In genomic region chr11:114137054-114137453, GRCh38 we compare ENCODE assay signal across 12 cellular contexts.
DNase-seq lines count a peak whose midpoint lies in the region; ATAC-seq and TF ChIP-seq lines count a peak whose summit lies in the region.
"Had no signal": no experiment of that assay in that cellular context is flagged by ENCODE, and none has a peak within 500 bp of the region (broad histone marks: within the 10 kb centered on the region; RNA-seq: fewer than 3 reads in every experiment).

No MANE protein-coding gene starts in this region.

- H3K4me3 ChIP-seq in Loucy (ENCODE audit: low read length, poor library complexity, severe bottlenecking), result no peak overlapping the region
- no peak overlapping the region for H3K4me3 ChIP-seq in fibroblast of villous mesenchyme (ENCODE audit: low read depth, low read length)
- H3K4me3 ChIP-seq in skeletal muscle tissue (ENCODE audit: low read length in 3 of 3), result peak overlapping the region in 2 of 3 donors; percentile 39 to 46
- no peak overlapping the region for H3K4me3 ChIP-seq in ovary
- H3K4me3 ChIP-seq: cardiac muscle cell, SJCRH30 had no signal

- H3K36me3 ChIP-seq in Loucy (ENCODE audit: insufficient read depth, low read length) (no peaks in the 10 kb centered on the region), skeletal muscle tissue (ENCODE audit: control insufficient read depth in 3 of 3, insufficient read depth in 3 of 3, low read length in 3 of 3) (peaks cover 0 to 3% (median 0%) of the 10 kb centered on the region in 3 donors), ovary (no peaks in the 10 kb centered on the region)
- H3K36me3 ChIP-seq: cardiac muscle cell, SJCRH30 had no signal

- H3K27ac Mint-ChIP-seq in activated CD4-positive, alpha-beta T cell treated with anti-CD3 and anti-CD28 coated beads for 36 hours, result no peak overlapping the region
- H3K27ac Mint-ChIP-seq in activated CD4-positive, alpha-beta T cell treated with anti-CD3 and anti-CD28 coated beads, Interleukin-2, amount 10 ng/mL, durations not matched to agents 24 days and 14 days, result no peak overlapping the region

- no peaks in the 10 kb centered on the region for H3K79me2 ChIP-seq in Loucy (ENCODE audit: insufficient read depth, low read length)

- H3F3A ChIP-seq in Loucy (ENCODE audit: low read depth), result no peaks in the 10 kb centered on the region

- no peak for DNase-seq in activated CD4-positive, alpha-beta T cell treated with anti-CD3 and anti-CD28 coated beads for 36 hours
- no peak for DNase-seq in activated CD4-positive, alpha-beta T cell treated with anti-CD3 and anti-CD28 coated beads, Interleukin-2, amount 10 ng/mL, durations not matched to agents 24 days and 14 days
- DNase-seq in fibroblast of villous mesenchyme (ENCODE audit: low read depth), result peak; percentile 54
- no peak for DNase-seq in activated CD8-positive, alpha-beta memory T cell treated with anti-CD3 and anti-CD28 coated beads, Interleukin-2, amount 50 U/mL, for 4 hours
- no peak for DNase-seq in GM20000 (ENCODE audit: low spot score)
- DNase-seq in ovary, result no peak
- DNase-seq: NCI-H187 treated with DMSO at 0.1 percent for 48 hours, SJCRH30, substantia nigra had no signal

- no peak for TF ChIP-seq EP300 in ovary (IDR thresholded peaks at IDR 0.05)

- TF ChIP-seq CTCF in Loucy (conservative IDR thresholded peaks at IDR 0.05; ENCODE audit: low read length) (no peak), fibroblast of villous mesenchyme (IDR thresholded peaks at IDR 0.05; ENCODE audit: insufficient read depth, low read depth, low read length) (no peak), GM20000 (IDR thresholded peaks at IDR 0.05; ENCODE audit: extremely low read depth, missing control alignments) (no peak), ovary (IDR thresholded peaks at IDR 0.05) (no peak)

- H3K4me3 Mint-ChIP-seq in activated CD4-positive, alpha-beta T cell treated with anti-CD3 and anti-CD28 coated beads for 36 hours, result no peak overlapping the region
- no peak overlapping the region for H3K4me3 Mint-ChIP-seq in activated CD4-positive, alpha-beta T cell treated with anti-CD3 and anti-CD28 coated beads, Interleukin-2, amount 10 ng/mL, durations not matched to agents 24 days and 14 days

- H3K27me3 ChIP-seq in Loucy (ENCODE audit: insufficient read depth, low read length, poor library complexity, severe bottlenecking) (no peaks in the 10 kb centered on the region), skeletal muscle tissue (ENCODE audit: control insufficient read depth in 3 of 3, insufficient read depth in 3 of 3, low read length in 3 of 3) (no peaks in the 10 kb centered on the region), ovary (no peaks in the 10 kb centered on the region)
- H3K27me3 ChIP-seq: cardiac muscle cell, SJCRH30 had no signal

- H3K9me3 ChIP-seq in Loucy (ENCODE audit: insufficient read depth, low read depth, low read length), result no peaks in the 10 kb centered on the region
- no peaks in the 10 kb centered on the region for H3K9me3 ChIP-seq in skeletal muscle tissue (ENCODE audit: control insufficient read depth in 3 of 3, low read length in 3 of 3)
- no peaks in the 10 kb centered on the region for H3K9me3 ChIP-seq in ovary
- H3K9me3 ChIP-seq: SJCRH30 had no signal

- H3K9ac ChIP-seq in Loucy (ENCODE audit: low read depth, low read length, poor library complexity, severe bottlenecking) (no peak overlapping the region), skeletal muscle tissue (ENCODE audit: low read depth in 1 of 3, low read length in 3 of 3) (peak overlapping the region in 2 of 3 donors; percentile 16 to 17)

- H3K4me2 ChIP-seq in Loucy (ENCODE audit: low read depth, low read length, poor library complexity, severe bottlenecking), result peak overlapping the region; percentile 37

- POLR2A ChIA-PET in activated CD4-positive, alpha-beta T cell treated with anti-CD3 and anti-CD28 coated beads for 36 hours (lab: Charles Lee), result no interaction called here

- 59 to 69% (median 66%) methylated on average over 5 of the region's 5 CpGs for WGBS in ovary, 3 donors

- H3K36me3 Mint-ChIP-seq in activated CD4-positive, alpha-beta T cell treated with anti-CD3 and anti-CD28 coated beads for 36 hours (ENCODE audit: low read depth), result no peaks in the 10 kb centered on the region
- no peaks in the 10 kb centered on the region for H3K36me3 Mint-ChIP-seq in activated CD4-positive, alpha-beta T cell treated with anti-CD3 and anti-CD28 coated beads, Interleukin-2, amount 10 ng/mL, durations not matched to agents 24 days and 14 days (ENCODE audit: low read depth)

- H3K27ac ChIP-seq in skeletal muscle tissue (ENCODE audit: low read depth, low read length), result peak overlapping the region; percentile 84
- H3K27ac ChIP-seq in ovary, result peak overlapping the region in 1 of 2 donors; percentile 19
- H3K27ac ChIP-seq: cardiac muscle cell, SJCRH30 had no signal

- H3K27me3 Mint-ChIP-seq in activated CD4-positive, alpha-beta T cell treated with anti-CD3 and anti-CD28 coated beads for 36 hours, result no peaks in the 10 kb centered on the region
- peaks cover 11% of the 10 kb centered on the region for H3K27me3 Mint-ChIP-seq in activated CD4-positive, alpha-beta T cell treated with anti-CD3 and anti-CD28 coated beads, Interleukin-2, amount 10 ng/mL, durations not matched to agents 24 days and 14 days

- H4K20me1 ChIP-seq in Loucy (ENCODE audit: insufficient read depth, low read length, poor library complexity, severe bottlenecking), result no peaks in the 10 kb centered on the region

- no peak for TF ChIP-seq POLR2A in ovary (IDR thresholded peaks at IDR 0.05)

- ATAC-seq in activated CD4-positive, alpha-beta T cell treated with anti-CD3 and anti-CD28 coated beads for 36 hours, result peak; percentile 36

- H3K4me1 ChIP-seq in Loucy (ENCODE audit: insufficient read depth, low read length, poor library complexity, severe bottlenecking) (peaks cover 20% of the 10 kb centered on the region), skeletal muscle tissue (ENCODE audit: control insufficient read depth in 3 of 3, insufficient read depth in 3 of 3, low read length in 3 of 3) (peaks cover 93 to 97% (median 97%) of the 10 kb centered on the region in 3 donors), ovary (ENCODE audit: insufficient read depth) (peaks cover 30% of the 10 kb centered on the region)
- H3K4me1 ChIP-seq: SJCRH30 had no signal

- H2AFZ ChIP-seq in Loucy (ENCODE audit: low read length), result no peak overlapping the region

- no peaks in the 10 kb centered on the region for H3K9me3 Mint-ChIP-seq in activated CD4-positive, alpha-beta T cell treated with anti-CD3 and anti-CD28 coated beads for 36 hours (ENCODE audit: low read depth)
- no peaks in the 10 kb centered on the region for H3K9me3 Mint-ChIP-seq in activated CD4-positive, alpha-beta T cell treated with anti-CD3 and anti-CD28 coated beads, Interleukin-2, amount 10 ng/mL, durations not matched to agents 24 days and 14 days

- intact Hi-C loops in activated CD4-positive, alpha-beta T cell treated with anti-CD3 and anti-CD28 coated beads for 36 hours (cut with DNase I, micrococcal nuclease), result no loop called here
- intact Hi-C loops in activated CD4-positive, alpha-beta T cell treated with anti-CD3 and anti-CD28 coated beads, Interleukin-2, amount 10 ng/mL, durations not matched to agents 24 days and 14 days (cut with micrococcal nuclease), result no loop called here
- intact Hi-C loops in ovary (cut with DNase I), result loop anchor here in 1 of 4 donors (10.0 kb wide), 1 partner anchor 62 kb away; no protein-coding TSS in a partner anchor

- CTCF ChIA-PET in activated CD4-positive, alpha-beta T cell treated with anti-CD3 and anti-CD28 coated beads for 36 hours (lab: Charles Lee), result no interaction called here

- H3K4me1 Mint-ChIP-seq in activated CD4-positive, alpha-beta T cell treated with anti-CD3 and anti-CD28 coated beads for 36 hours, result peaks cover 24% of the 10 kb centered on the region
- H3K4me1 Mint-ChIP-seq in activated CD4-positive, alpha-beta T cell treated with anti-CD3 and anti-CD28 coated beads, Interleukin-2, amount 10 ng/mL, durations not matched to agents 24 days and 14 days, result peaks cover 13% of the 10 kb centered on the region

- H3K9me2 ChIP-seq in Loucy (replicated peaks; ENCODE audit: low read depth, low read length), result no peaks in the 10 kb centered on the region

Comparison
In these comparisons a context has a peak if more than half of its experiments do, and no peak if none do; other contexts are left out.
1. H3K4me3 ChIP-seq: peak in skeletal muscle tissue (2 of 3); none in Loucy (single experiment), fibroblast of villous mesenchyme (single experiment) and ovary (single experiment).